ENCODE assay signal across 9 cellular contexts in the genomic region with DNA sequence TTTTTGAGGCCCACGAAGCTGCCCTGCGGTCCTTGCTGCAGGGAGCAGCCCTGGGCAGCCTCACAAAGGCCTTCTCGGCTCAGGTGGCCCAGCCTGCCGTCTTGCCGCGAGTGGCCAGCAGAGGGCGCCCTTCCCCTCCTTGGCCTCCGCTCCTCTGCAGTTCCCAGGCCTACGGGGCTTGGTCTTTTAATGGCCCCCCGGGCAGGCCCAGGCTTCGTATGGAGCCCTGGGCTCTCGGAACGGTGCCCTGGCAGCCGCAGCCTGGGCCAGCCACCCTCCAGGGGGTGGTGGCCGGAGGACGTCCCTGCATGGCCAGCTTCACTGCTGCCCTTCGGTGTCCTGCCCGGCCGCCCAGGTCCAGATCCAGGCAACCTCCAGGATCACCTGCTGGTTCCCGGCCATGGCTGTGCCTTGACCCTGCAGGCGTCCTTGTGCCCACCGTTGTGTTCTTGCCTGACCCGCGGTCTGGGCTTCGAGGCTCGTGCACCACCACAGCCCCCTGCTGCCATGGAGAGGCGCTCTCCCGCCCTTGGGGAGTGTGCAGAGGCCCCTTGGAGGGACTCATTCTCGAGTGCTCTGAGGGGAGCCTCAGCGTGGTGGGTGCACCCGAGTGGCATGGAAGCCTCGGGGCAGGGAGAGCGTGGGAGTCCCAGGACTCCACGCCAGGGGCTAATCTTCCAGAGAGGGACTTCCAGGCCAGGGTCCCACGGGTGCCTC. TPM values are rescaled to one million over a fixed set of nuclear protein-coding genes. Genes with fewer than 3 reads are reported as not detected.
A peak's percentile ranks its signal among the peaks of the same experiment; 100 is the strongest.
DNase-seq lines count a peak whose midpoint lies in the region; ATAC-seq and TF ChIP-seq lines count a peak whose summit lies in the region.
"Had no signal": no experiment of that assay in that cellular context is flagged by ENCODE, and none has a peak within 500 bp of the region (broad histone marks: within the 10 kb centered on the region; RNA-seq: fewer than 3 reads in every experiment).

No MANE protein-coding gene starts in this region.

- H3K27ac Mint-ChIP-seq in activated B cell treated with CpG ODN at 0.5 μM for 24 hours, result no peak overlapping the region
- H3K27ac Mint-ChIP-seq: activated naive CD8-positive, alpha-beta T cell had no signal

- intact Hi-C loops in activated B cell treated with CpG ODN at 0.5 μM for 24 hours (cut with micrococcal nuclease), result no loop called here
- intact Hi-C loops in breast epithelium (cut with DNase I; ENCODE audit: low total_unique reads), result loop anchor here (10.0 kb wide), 1 partner anchor 470 kb away; no protein-coding TSS in a partner anchor

- peak; percentile 57 for ATAC-seq in activated B cell treated with CpG ODN at 0.5 μM for 24 hours (ENCODE audit: low read depth)
- no peak for ATAC-seq in HG02938 (IDR thresholded peaks at IDR 0.05; ENCODE audit: unreplicated experiment)
- no peak for ATAC-seq in HG03039 (IDR thresholded peaks at IDR 0.05; ENCODE audit: unreplicated experiment)

- H3K36me3 ChIP-seq in breast epithelium, result no peaks in the 10 kb centered on the region

- H3K9me3 ChIP-seq in breast epithelium, result no peaks in the 10 kb centered on the region

- no peak overlapping the region for H3K27ac ChIP-seq in breast epithelium

- CTCF ChIA-PET in activated B cell treated with CpG ODN at 0.5 μM for 24 hours (lab: Charles Lee), result no interaction called here

- H3K27me3 ChIP-seq in breast epithelium, result peaks cover 0 to 40% of the 10 kb centered on the region in 2 donors

- TF ChIP-seq CTCF in activated B cell treated with CpG ODN at 0.5 μM for 24 hours (IDR thresholded peaks at IDR 0.05) (peak; percentile 22), breast epithelium (IDR thresholded peaks at IDR 0.05) (peak; percentile 51 to 84 (median 72))

- no peak overlapping the region for H3K4me3 Mint-ChIP-seq in activated B cell treated with CpG ODN at 0.5 μM for 24 hours
- H3K4me3 Mint-ChIP-seq: activated naive CD8-positive, alpha-beta T cell had no signal

- H3K9me3 Mint-ChIP-seq in activated B cell treated with CpG ODN at 0.5 μM for 24 hours, result no peaks in the 10 kb centered on the region

- H3K4me1 ChIP-seq in breast epithelium, result no peaks in the 10 kb centered on the region

- H3K4me3 ChIP-seq in breast epithelium, result no peak overlapping the region

- H3K36me3 Mint-ChIP-seq in activated B cell treated with CpG ODN at 0.5 μM for 24 hours (ENCODE audit: low read depth), result no peaks in the 10 kb centered on the region
- H3K36me3 Mint-ChIP-seq: activated naive CD8-positive, alpha-beta T cell had no signal

- POLR2A ChIA-PET in activated B cell treated with CpG ODN at 0.5 μM for 24 hours (lab: Charles Lee), result no interaction called here

- H3K4me1 Mint-ChIP-seq in activated B cell treated with CpG ODN at 0.5 μM for 24 hours, result peaks cover 4% of the 10 kb centered on the region

- peaks cover 7% of the 10 kb centered on the region for H3K27me3 Mint-ChIP-seq in activated B cell treated with CpG ODN at 0.5 μM for 24 hours
- H3K27me3 Mint-ChIP-seq: activated naive CD8-positive, alpha-beta T cell had no signal

- TF ChIP-seq POLR2A in breast epithelium (IDR thresholded peaks at IDR 0.05), result no peak

- DNase-seq in GM04504 (ENCODE audit: low read depth) (peak; percentile 0), MV-4-11 (lab: John Stamatoyannopoulos, UW) (peak; percentile 21), activated B cell treated with CpG ODN at 0.5 μM for 24 hours (peak; percentile 69), breast epithelium (ENCODE audit: low spot score in 2 of 2) (peak in 1 of 2 donors; percentile 83), kidney tubule cell (ENCODE audit: low spot score) (peak; percentile 54)
- DNase-seq in stimulated activated CD4-positive, alpha-beta T cell treated with anti-CD3 and anti-CD28 coated beads, TNF-alpha, amount 100 ng/mL, for 1 hour (ENCODE audit: low read depth in 3 of 3, low spot score in 1 of 3), result peak; percentile 27 to 75 (median 49)

RNA-seq across cellular contexts. Expression of a gene that starts 9.4 kb away (rescaled TPM):
- total RNA-seq in activated B cell treated with CpG ODN at 0.5 μM for 24 hours (not detected in 2 replicates), breast epithelium (under 1 TPM in 2 of 3 donors, not detected in 1; 0.15 to 0.33 TPM)

RNA-seq across cellular contexts. Expression of a gene that starts 43.5 kb away (rescaled TPM):
- total RNA-seq in activated B cell treated with CpG ODN at 0.5 μM for 24 hours (not detected in 2 replicates), breast epithelium (1 to 10 TPM; 1.4 to 4.6 (median 2.2) TPM)
